ENCODE assay signal across 12 cellular contexts in the genomic region with DNA sequence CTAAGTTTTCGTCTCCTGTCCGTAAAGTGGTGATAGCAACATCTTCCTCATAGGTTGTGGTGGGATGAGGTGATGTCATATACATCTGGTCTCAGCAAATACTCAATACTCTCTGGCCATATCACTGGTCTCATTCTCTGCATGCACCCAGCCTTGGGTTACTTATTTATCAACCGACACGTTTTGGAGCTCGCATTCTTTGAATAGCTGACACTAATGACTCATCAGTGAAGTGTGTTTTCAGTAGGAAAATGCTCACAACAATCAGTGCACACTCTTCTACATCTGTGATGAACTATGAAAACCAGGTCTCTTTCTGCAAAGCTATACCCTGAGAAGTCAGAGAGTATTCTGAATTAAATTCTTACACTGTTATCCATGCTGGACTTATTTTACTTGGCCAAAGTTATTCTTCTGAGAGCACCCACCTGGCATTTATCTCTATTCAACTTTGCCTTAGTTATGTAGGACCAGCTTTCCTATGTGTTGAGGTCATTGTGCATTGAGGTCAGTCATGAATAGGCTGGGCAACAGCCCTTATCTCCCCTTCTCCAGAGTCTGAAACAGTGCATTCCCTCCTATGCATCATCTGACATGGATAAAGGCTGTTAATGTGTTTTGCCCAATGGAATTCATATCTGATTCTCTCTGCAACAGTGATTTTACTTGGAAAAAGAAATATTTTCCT. TPM values are rescaled to one million over a fixed set of nuclear protein-coding genes. Genes with fewer than 3 reads are reported as not detected.
DNase-seq lines count a peak whose midpoint lies in the region; ATAC-seq and TF ChIP-seq lines count a peak whose summit lies in the region.
"Had no signal": no experiment of that assay in that cellular context is flagged by ENCODE, and none has a peak within 500 bp of the region (broad histone marks: within the 10 kb centered on the region; RNA-seq: fewer than 3 reads in every experiment).

No MANE protein-coding gene starts in this region.

- H3K9me2 ChIP-seq in PC-3 (replicated peaks; ENCODE audit: low read length) = no peaks in the 10 kb centered on the region
- H3K9me2 ChIP-seq in Karpas-422 (replicated peaks; ENCODE audit: insufficient read depth, low read length) = no peaks in the 10 kb centered on the region

- no TSS peak for BruUV-seq in PC-3 (replicated peaks; lab: Mats Ljungman, UMichigan)

- H4K20me1 ChIP-seq in PC-3 (ENCODE audit: low read length) = no peaks in the 10 kb centered on the region
- no peaks in the 10 kb centered on the region for H4K20me1 ChIP-seq in Karpas-422 (ENCODE audit: insufficient read depth, low read depth, low read length)
- H4K20me1 ChIP-seq: BLaER1 had no signal

- CTCF ChIA-PET in PC-3 (lab: Charles Lee) = no interaction called here
- CTCF ChIA-PET in activated naive CD4-positive, alpha-beta T cell treated with anti-CD3 and anti-CD28 coated beads for 36 hours (lab: Charles Lee) = interaction anchor here (0.7 kb wide), 1 partner anchor 31 kb away, joined by 3 read pairs; no protein-coding TSS in a partner anchor

- no peaks in the 10 kb centered on the region for H3K4me1 Mint-ChIP-seq in activated naive CD4-positive, alpha-beta T cell treated with anti-CD3 and anti-CD28 coated beads for 36 hours (ENCODE audit: low read depth)
- H3K4me1 Mint-ChIP-seq: stimulated activated memory B cell treated with anti-CD40 and anti-IgM and Interleukin-4, amounts not matched to agents 10 μg/mL and 1 μg/mL and 100 μg/mL, for 72 hours had no signal

- DNase-seq in A172 (ENCODE audit: low spot score) = peak; percentile 30
- peak; percentile 5 for DNase-seq in PC-3
- DNase-seq in glomerular visceral epithelial cell (ENCODE audit: extremely low spot score) = peak; percentile 96
- DNase-seq in Karpas-422 = no peak
- DNase-seq in esophagus squamous epithelium (lab: John Stamatoyannopoulos, UW) = no peak
- DNase-seq in activated naive CD4-positive, alpha-beta T cell treated with anti-CD3 and anti-CD28 coated beads for 36 hours = no peak
- no peak for DNase-seq in GM13977 (ENCODE audit: low spot score)
- DNase-seq: activated CD4-positive, alpha-beta T cell treated with anti-CD3 and anti-CD28 coated beads for 48 hours; NCI-H1092 had no signal

- no peak overlapping the region for H2AFZ ChIP-seq in PC-3 (ENCODE audit: low read length)
- H2AFZ ChIP-seq in Karpas-422 (ENCODE audit: low read length) = no peak overlapping the region

- POLR2A ChIA-PET in PC-3 (lab: Charles Lee; ENCODE audit: unreplicated experiment) = interaction anchor here (0.5 kb wide), 1 partner anchor 15 kb away, joined by 8 read pairs; no protein-coding TSS in a partner anchor

- H3K4me3 Mint-ChIP-seq in activated naive CD4-positive, alpha-beta T cell treated with anti-CD3 and anti-CD28 coated beads for 36 hours = no peak overlapping the region
- H3K4me3 Mint-ChIP-seq: stimulated activated memory B cell treated with anti-CD40 and anti-IgM and Interleukin-4, amounts not matched to agents 10 μg/mL and 1 μg/mL and 100 μg/mL, for 72 hours had no signal

- H3K4me1 ChIP-seq in PC-3 (ENCODE audit: insufficient read depth, low read length) = peaks cover 27% of the 10 kb centered on the region
- H3K4me1 ChIP-seq in Karpas-422 (ENCODE audit: low read length) = no peaks in the 10 kb centered on the region
- peaks cover 0 to 13% (median 0%) of the 10 kb centered on the region in 3 donors for H3K4me1 ChIP-seq in esophagus squamous epithelium
- H3K4me1 ChIP-seq: BLaER1 had no signal

- H3K79me2 ChIP-seq in PC-3 (ENCODE audit: low read length) = no peaks in the 10 kb centered on the region
- no peaks in the 10 kb centered on the region for H3K79me2 ChIP-seq in Karpas-422 (ENCODE audit: low read length)

- no peaks in the 10 kb centered on the region for H3K36me3 Mint-ChIP-seq in activated naive CD4-positive, alpha-beta T cell treated with anti-CD3 and anti-CD28 coated beads for 36 hours (ENCODE audit: low read depth)
- H3K36me3 Mint-ChIP-seq: stimulated activated memory B cell treated with anti-CD40 and anti-IgM and Interleukin-4, amounts not matched to agents 10 μg/mL and 1 μg/mL and 100 μg/mL, for 72 hours had no signal

- H3K36me3 ChIP-seq in PC-3 (ENCODE audit: low read depth, low read length) (no peaks in the 10 kb centered on the region), Karpas-422 (ENCODE audit: insufficient read depth, low read length) (no peaks in the 10 kb centered on the region), esophagus squamous epithelium (no peaks in the 10 kb centered on the region)
- H3K36me3 ChIP-seq: BLaER1 had no signal

- in situ Hi-C loops in GM13977 (cut with MboI; ENCODE audit: low pct_unique_long_range_greater_than_20kb, low sequenced_read_pairs, unreplicated experiment) = no loop called here

- 44 to 51% methylated on average over 5 of the region's 5 CpGs for WGBS in esophagus squamous epithelium, 2 donors

- no peak overlapping the region for H3K4me3 ChIP-seq in PC-3 (ENCODE audit: low read length)
- no peak overlapping the region for H3K4me3 ChIP-seq in Karpas-422 (ENCODE audit: low read length)
- no peak overlapping the region for H3K4me3 ChIP-seq in esophagus squamous epithelium
- H3K4me3 ChIP-seq: BLaER1 had no signal

- H3K27ac ChIP-seq in PC-3 (ENCODE audit: low read length) (no peak overlapping the region), Karpas-422 (ENCODE audit: low read length) (no peak overlapping the region), esophagus squamous epithelium (no peak overlapping the region)
- H3K27ac ChIP-seq: BLaER1 had no signal

- H3K9ac ChIP-seq in PC-3 (ENCODE audit: low read length) = no peak overlapping the region
- H3K9ac ChIP-seq in Karpas-422 (ENCODE audit: low read length) = no peak overlapping the region
- H3K9ac ChIP-seq: BLaER1 had no signal

- H3K27me3 ChIP-seq in PC-3 (ENCODE audit: low read length) (no peaks in the 10 kb centered on the region), Karpas-422 (ENCODE audit: low read length) (no peaks in the 10 kb centered on the region), esophagus squamous epithelium (peaks cover 0 to 3% (median 0%) of the 10 kb centered on the region in 4 donors)
- H3K27me3 ChIP-seq: BLaER1 had no signal

- ATAC-seq in GM19025 (IDR thresholded peaks at IDR 0.05; ENCODE audit: low read depth, unreplicated experiment) (peak; percentile 66), PC-3 (no peak)
- ATAC-seq: stimulated activated memory B cell treated with anti-CD40 and anti-IgM and Interleukin-4, amounts not matched to agents 10 μg/mL and 1 μg/mL and 100 μg/mL, for 72 hours had no signal

- no peaks in the 10 kb centered on the region for H3K9me3 ChIP-seq in PC-3 (ENCODE audit: low read length)
- H3K9me3 ChIP-seq in Karpas-422 (ENCODE audit: low read length) = no peaks in the 10 kb centered on the region
- peaks cover 0 to 4% (median 0%) of the 10 kb centered on the region in 3 donors for H3K9me3 ChIP-seq in esophagus squamous epithelium
- H3K9me3 ChIP-seq: BLaER1 had no signal

- intact Hi-C loops in PC-3 (cut with micrococcal nuclease) (no loop called here), esophagus squamous epithelium (cut with DNase I) (no loop called here)
- intact Hi-C loops in activated naive CD4-positive, alpha-beta T cell treated with anti-CD3 and anti-CD28 coated beads for 36 hours (cut with micrococcal nuclease) = no loop called here

- H3K9me3 Mint-ChIP-seq in activated naive CD4-positive, alpha-beta T cell treated with anti-CD3 and anti-CD28 coated beads for 36 hours = no peaks in the 10 kb centered on the region
- H3K9me3 Mint-ChIP-seq: stimulated activated memory B cell treated with anti-CD40 and anti-IgM and Interleukin-4, amounts not matched to agents 10 μg/mL and 1 μg/mL and 100 μg/mL, for 72 hours had no signal

- no peak overlapping the region for H3K27ac Mint-ChIP-seq in activated naive CD4-positive, alpha-beta T cell treated with anti-CD3 and anti-CD28 coated beads for 36 hours
- H3K27ac Mint-ChIP-seq: stimulated activated memory B cell treated with anti-CD40 and anti-IgM and Interleukin-4, amounts not matched to agents 10 μg/mL and 1 μg/mL and 100 μg/mL, for 72 hours had no signal

- H3K4me2 ChIP-seq in PC-3 (ENCODE audit: low read length) (no peak overlapping the region), Karpas-422 (ENCODE audit: low read depth, low read length, poor library complexity, severe bottlenecking) (no peak overlapping the region)
- H3K4me2 ChIP-seq: BLaER1 had no signal

- no peak for TF ChIP-seq CTCF in PC-3 (conservative IDR thresholded peaks at IDR 0.05; ENCODE audit: low read depth, low read length)
- no peak for TF ChIP-seq CTCF in esophagus squamous epithelium (IDR thresholded peaks at IDR 0.05)
- no peak for TF ChIP-seq CTCF in GM13977 (IDR thresholded peaks at IDR 0.05; ENCODE audit: extremely low read depth, insufficient read depth, missing control alignments)

- H3K27me3 Mint-ChIP-seq in activated naive CD4-positive, alpha-beta T cell treated with anti-CD3 and anti-CD28 coated beads for 36 hours (ENCODE audit: low read depth) = peaks cover 14% of the 10 kb centered on the region

- no peaks in the 10 kb centered on the region for H3F3A ChIP-seq in PC-3 (ENCODE audit: low read length, unreplicated experiment)

- no peak for TF ChIP-seq POLR2A in esophagus squamous epithelium (IDR thresholded peaks at IDR 0.05)

RNA-seq across cellular contexts. Expression of a gene that starts 58.7 kb away (rescaled TPM):
- total RNA-seq in A172 (2014; rRNA removed; shearing (Covaris generic)) = 132 and 153 TPM in 2 replicates
- total RNA-seq in PC-3 (2014; rRNA removed) (201 and 229 TPM in 2 replicates), esophagus squamous epithelium (100 to 1,000 TPM in 2 of 4 donors, 10 to 100 TPM in 2; 74.1 to 160 (median 119) TPM)
- 109 and 189 TPM in 2 replicates for total RNA-seq in Karpas-422 (2014; rRNA removed; shearing (Covaris generic); ENCODE audit: low replicate concordance)
- 100 to 1,000 TPM; 197 to 199 TPM for total RNA-seq in activated naive CD4-positive, alpha-beta T cell treated with anti-CD3 and anti-CD28 coated beads for 36 hours

Comparison
In these comparisons a context has a peak if more than half of its experiments do, and no peak if none do; other contexts are left out.
1. DNase-seq: peak in A172 (single experiment), PC-3 (single experiment) and glomerular visceral epithelial cell (single experiment); none in Karpas-422 (single experiment), esophagus squamous epithelium (single experiment), activated naive CD4-positive, alpha-beta T cell treated with anti-CD3 and anti-CD28 coated beads for 36 hours (single experiment) and GM13977 (single experiment).